ENCODE assay signal across 14 cellular contexts in genomic region chr16:14105976-14106375, GRCh38.
"Had no signal": no experiment of that assay in that cellular context is flagged by ENCODE, and none has a peak within 500 bp of the region (broad histone marks: within the 10 kb centered on the region; RNA-seq: fewer than 3 reads in every experiment).

No MANE protein-coding gene starts in this region.

- H3K27ac ChIP-seq: ovary, transverse colon had no signal

- H3K4me3 ChIP-seq: ovary, transverse colon had no signal

- DNase-seq: activated CD4-positive, alpha-beta T cell treated with anti-CD3 and anti-CD28 coated beads, Interleukin-2, amount 50 U/mL, for 4 hours; activated CD8-positive, alpha-beta memory T cell treated with anti-CD3 and anti-CD28 coated beads, Interleukin-2, amount 10 ng/mL, durations not matched to agents 7 days and 5 days; activated effector memory CD4-positive, alpha-beta T cell treated with anti-CD3 and anti-CD28 coated beads, Interleukin-2, amount 50 U/mL, for 16 hours; activated T-cell treated with anti-CD3 and anti-CD28 coated beads, Interleukin-2, amount 50 U/mL, for 24 hours; amygdala; cerebellar nuclear complex; foreskin fibroblast; head of caudate nucleus; left ventricle myocardium superior; mesendoderm; ovary; retina; small intestine; transverse colon had no signal

- H3K27me3 ChIP-seq: ovary, transverse colon had no signal

- H3K9me3 ChIP-seq: ovary, transverse colon had no signal

- H3K36me3 ChIP-seq: ovary, transverse colon had no signal
